1 cellular context compared by ENCODE assay signal in genomic region chr4:128289523-128290158, GRCh38.
TF ChIP-seq lines count a peak whose summit lies in the region.

No MANE protein-coding gene starts in this region.

TF ChIP-seq in WTC11, 78 proteins besides CTCF, POLR2A, EP300 and RAD21 (continued from another document):
- TF ChIP-seq TCF7 (CRISPR knock-in tag; IDR thresholded peaks at IDR 0.05; ENCODE audit: low read depth) (no peak), E2F1 (CRISPR knock-in tag; IDR thresholded peaks at IDR 0.05) (no peak), HMGA2 (CRISPR knock-in tag; IDR thresholded peaks at IDR 0.05) (no peak), USF1 (CRISPR knock-in tag; IDR thresholded peaks at IDR 0.05) (no peak), FOXP1 (CRISPR knock-in tag; IDR thresholded peaks at IDR 0.05; ENCODE audit: borderline replicate concordance) (no peak), HMGXB4 (CRISPR knock-in tag; IDR thresholded peaks at IDR 0.05) (no peak), PRRX2 (CRISPR knock-in tag; IDR thresholded peaks at IDR 0.05) (no peak), ZBTB21 (CRISPR knock-in tag; IDR thresholded peaks at IDR 0.05; ENCODE audit: borderline replicate concordance) (no peak), FOXJ3 (CRISPR knock-in tag; IDR thresholded peaks at IDR 0.05; ENCODE audit: borderline replicate concordance) (no peak), TP53 (CRISPR knock-in tag; IDR thresholded peaks at IDR 0.05) (no peak), MAX (CRISPR knock-in tag; IDR thresholded peaks at IDR 0.05) (no peak), ZNF121 (CRISPR knock-in tag; IDR thresholded peaks at IDR 0.05) (no peak), CREM (CRISPR knock-in tag; IDR thresholded peaks at IDR 0.05) (no peak)
